In the genomic region with DNA sequence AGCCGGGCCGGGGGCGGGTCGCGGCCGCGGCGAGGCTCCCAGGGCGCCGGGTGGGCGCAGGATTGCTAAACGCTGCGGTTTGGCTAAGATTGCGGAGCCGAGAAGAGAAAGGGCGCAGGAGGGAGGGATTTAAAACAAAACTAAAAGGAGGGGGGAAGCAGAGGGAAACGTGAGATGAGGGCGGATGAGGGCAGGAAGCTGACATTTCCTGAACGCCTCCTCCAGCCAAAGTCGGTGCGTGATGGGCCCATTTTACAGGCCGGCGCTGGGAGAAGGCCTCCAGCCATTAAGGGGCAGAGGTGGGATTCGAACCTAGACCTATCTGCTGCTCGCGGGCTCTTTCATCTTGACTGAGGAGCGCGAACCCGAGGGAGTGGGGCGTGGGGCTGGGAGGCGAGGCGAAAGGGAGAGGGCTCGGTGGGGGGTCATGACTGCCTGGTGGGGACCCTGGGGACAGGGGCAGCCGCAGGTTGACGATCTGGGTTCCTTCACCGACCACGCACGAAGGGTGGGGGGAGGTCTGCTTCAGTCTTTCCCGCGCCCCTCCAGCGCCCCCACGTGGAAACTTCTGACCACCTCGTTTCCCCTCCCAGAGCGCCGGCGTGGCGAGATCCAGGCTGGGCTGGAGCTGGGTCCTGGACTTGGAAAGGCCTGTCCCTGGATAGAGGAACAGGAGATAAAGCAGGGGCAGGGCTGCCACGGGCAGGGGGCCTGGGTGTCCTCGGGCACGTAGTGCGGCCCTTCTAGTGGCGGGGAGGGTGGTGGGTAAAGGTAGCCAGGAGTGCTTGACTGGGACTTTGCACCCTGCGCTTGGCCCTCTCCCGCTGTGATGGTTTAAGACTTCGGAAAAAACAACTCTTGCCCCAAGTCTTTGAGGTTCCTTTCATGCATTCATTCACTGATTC, we compare ENCODE assay signal across 1 cellular context.
TF ChIP-seq lines count a peak whose summit lies in the region.

No MANE protein-coding gene starts in this region.

TF ChIP-seq in GM12878, 131 proteins besides CTCF, POLR2A, EP300 and RAD21:
- TF ChIP-seq ZNF217 (IDR thresholded peaks at IDR 0.05): peak; percentile 30; the same call in 1 of the 2 replicates
- TF ChIP-seq POLR2AphosphoS5 (IDR thresholded peaks at IDR 0.05; ENCODE audit: low read length): no peak
- TF ChIP-seq, protein P1, sequence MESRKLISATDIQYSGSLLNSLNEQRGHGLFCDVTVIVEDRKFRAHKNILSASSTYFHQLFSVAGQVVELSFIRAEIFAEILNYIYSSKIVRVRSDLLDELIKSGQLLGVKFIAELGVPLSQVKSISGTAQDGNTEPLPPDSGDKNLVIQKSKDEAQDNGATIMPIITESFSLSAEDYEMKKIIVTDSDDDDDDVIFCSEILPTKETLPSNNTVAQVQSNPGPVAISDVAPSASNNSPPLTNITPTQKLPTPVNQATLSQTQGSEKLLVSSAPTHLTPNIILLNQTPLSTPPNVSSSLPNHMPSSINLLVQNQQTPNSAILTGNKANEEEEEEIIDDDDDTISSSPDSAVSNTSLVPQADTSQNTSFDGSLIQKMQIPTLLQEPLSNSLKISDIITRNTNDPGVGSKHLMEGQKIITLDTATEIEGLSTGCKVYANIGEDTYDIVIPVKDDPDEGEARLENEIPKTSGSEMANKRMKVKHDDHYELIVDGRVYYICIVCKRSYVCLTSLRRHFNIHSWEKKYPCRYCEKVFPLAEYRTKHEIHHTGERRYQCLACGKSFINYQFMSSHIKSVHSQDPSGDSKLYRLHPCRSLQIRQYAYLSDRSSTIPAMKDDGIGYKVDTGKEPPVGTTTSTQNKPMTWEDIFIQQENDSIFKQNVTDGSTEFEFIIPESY (IDR thresholded peaks at IDR 0.05): no peak
- no peak for TF ChIP-seq GABPA (IDR thresholded peaks at IDR 0.05; ENCODE audit: low read depth)
- TF ChIP-seq, protein P2, sequence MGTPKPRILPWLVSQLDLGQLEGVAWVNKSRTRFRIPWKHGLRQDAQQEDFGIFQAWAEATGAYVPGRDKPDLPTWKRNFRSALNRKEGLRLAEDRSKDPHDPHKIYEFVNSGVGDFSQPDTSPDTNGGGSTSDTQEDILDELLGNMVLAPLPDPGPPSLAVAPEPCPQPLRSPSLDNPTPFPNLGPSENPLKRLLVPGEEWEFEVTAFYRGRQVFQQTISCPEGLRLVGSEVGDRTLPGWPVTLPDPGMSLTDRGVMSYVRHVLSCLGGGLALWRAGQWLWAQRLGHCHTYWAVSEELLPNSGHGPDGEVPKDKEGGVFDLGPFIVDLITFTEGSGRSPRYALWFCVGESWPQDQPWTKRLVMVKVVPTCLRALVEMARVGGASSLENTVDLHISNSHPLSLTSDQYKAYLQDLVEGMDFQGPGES (IDR thresholded peaks at IDR 0.05): no peak
- TF ChIP-seq, protein P3, sequence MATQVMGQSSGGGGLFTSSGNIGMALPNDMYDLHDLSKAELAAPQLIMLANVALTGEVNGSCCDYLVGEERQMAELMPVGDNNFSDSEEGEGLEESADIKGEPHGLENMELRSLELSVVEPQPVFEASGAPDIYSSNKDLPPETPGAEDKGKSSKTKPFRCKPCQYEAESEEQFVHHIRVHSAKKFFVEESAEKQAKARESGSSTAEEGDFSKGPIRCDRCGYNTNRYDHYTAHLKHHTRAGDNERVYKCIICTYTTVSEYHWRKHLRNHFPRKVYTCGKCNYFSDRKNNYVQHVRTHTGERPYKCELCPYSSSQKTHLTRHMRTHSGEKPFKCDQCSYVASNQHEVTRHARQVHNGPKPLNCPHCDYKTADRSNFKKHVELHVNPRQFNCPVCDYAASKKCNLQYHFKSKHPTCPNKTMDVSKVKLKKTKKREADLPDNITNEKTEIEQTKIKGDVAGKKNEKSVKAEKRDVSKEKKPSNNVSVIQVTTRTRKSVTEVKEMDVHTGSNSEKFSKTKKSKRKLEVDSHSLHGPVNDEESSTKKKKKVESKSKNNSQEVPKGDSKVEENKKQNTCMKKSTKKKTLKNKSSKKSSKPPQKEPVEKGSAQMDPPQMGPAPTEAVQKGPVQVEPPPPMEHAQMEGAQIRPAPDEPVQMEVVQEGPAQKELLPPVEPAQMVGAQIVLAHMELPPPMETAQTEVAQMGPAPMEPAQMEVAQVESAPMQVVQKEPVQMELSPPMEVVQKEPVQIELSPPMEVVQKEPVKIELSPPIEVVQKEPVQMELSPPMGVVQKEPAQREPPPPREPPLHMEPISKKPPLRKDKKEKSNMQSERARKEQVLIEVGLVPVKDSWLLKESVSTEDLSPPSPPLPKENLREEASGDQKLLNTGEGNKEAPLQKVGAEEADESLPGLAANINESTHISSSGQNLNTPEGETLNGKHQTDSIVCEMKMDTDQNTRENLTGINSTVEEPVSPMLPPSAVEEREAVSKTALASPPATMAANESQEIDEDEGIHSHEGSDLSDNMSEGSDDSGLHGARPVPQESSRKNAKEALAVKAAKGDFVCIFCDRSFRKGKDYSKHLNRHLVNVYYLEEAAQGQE (IDR thresholded peaks at IDR 0.05; ENCODE audit: low read depth, low read length): no peak
- TF ChIP-seq HCFC1 (IDR thresholded peaks at IDR 0.05; ENCODE audit: low read length): no peak
- TF ChIP-seq CBX5 (IDR thresholded peaks at IDR 0.05; ENCODE audit: low read depth): no peak
- 0 out of 2 replicates have a peak, but pooled peaks have one; percentile 29 for TF ChIP-seq CREB1 (IDR thresholded peaks at IDR 0.05; ENCODE audit: low read depth)
- TF ChIP-seq, protein P4, sequence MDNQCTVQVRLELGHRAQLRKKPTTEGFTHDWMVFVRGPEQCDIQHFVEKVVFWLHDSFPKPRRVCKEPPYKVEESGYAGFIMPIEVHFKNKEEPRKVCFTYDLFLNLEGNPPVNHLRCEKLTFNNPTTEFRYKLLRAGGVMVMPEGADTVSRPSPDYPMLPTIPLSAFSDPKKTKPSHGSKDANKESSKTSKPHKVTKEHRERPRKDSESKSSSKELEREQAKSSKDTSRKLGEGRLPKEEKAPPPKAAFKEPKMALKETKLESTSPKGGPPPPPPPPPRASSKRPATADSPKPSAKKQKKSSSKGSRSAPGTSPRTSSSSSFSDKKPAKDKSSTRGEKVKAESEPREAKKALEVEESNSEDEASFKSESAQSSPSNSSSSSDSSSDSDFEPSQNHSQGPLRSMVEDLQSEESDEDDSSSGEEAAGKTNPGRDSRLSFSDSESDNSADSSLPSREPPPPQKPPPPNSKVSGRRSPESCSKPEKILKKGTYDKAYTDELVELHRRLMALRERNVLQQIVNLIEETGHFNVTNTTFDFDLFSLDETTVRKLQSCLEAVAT (IDR thresholded peaks at IDR 0.05): 0 out of 2 replicates have a peak, but pooled peaks have one; percentile 14
- TF ChIP-seq IKZF2 (IDR thresholded peaks at IDR 0.05): no peak
- no peak for TF ChIP-seq YY1 (IDR thresholded peaks at IDR 0.05; ENCODE audit: low read depth, low read length)
- TF ChIP-seq, protein P5, sequence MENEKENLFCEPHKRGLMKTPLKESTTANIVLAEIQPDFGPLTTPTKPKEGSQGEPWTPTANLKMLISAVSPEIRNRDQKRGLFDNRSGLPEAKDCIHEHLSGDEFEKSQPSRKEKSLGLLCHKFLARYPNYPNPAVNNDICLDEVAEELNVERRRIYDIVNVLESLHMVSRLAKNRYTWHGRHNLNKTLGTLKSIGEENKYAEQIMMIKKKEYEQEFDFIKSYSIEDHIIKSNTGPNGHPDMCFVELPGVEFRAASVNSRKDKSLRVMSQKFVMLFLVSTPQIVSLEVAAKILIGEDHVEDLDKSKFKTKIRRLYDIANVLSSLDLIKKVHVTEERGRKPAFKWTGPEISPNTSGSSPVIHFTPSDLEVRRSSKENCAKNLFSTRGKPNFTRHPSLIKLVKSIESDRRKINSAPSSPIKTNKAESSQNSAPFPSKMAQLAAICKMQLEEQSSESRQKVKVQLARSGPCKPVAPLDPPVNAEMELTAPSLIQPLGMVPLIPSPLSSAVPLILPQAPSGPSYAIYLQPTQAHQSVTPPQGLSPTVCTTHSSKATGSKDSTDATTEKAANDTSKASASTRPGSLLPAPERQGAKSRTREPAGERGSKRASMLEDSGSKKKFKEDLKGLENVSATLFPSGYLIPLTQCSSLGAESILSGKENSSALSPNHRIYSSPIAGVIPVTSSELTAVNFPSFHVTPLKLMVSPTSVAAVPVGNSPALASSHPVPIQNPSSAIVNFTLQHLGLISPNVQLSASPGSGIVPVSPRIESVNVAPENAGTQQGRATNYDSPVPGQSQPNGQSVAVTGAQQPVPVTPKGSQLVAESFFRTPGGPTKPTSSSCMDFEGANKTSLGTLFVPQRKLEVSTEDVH (IDR thresholded peaks at IDR 0.05; ENCODE audit: low read depth, partially characterized antibody): peak; percentile 53
- no peak for TF ChIP-seq DPF2 (IDR thresholded peaks at IDR 0.05)
- TF ChIP-seq RUNX3 (IDR thresholded peaks at IDR 0.05; ENCODE audit: low read length): 0 out of 2 replicates have a peak, but pooled peaks have one; percentile 13
- TF ChIP-seq PML (IDR thresholded peaks at IDR 0.05; ENCODE audit: low read length): no peak
- TF ChIP-seq, protein P6, sequence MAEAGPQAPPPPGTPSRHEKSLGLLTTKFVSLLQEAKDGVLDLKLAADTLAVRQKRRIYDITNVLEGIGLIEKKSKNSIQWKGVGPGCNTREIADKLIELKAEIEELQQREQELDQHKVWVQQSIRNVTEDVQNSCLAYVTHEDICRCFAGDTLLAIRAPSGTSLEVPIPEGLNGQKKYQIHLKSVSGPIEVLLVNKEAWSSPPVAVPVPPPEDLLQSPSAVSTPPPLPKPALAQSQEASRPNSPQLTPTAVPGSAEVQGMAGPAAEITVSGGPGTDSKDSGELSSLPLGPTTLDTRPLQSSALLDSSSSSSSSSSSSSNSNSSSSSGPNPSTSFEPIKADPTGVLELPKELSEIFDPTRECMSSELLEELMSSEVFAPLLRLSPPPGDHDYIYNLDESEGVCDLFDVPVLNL (IDR thresholded peaks at IDR 0.05; ENCODE audit: low read depth, low read length): no peak
- TF ChIP-seq EZH2 (IDR thresholded peaks at IDR 0.05; ENCODE audit: borderline replicate concordance, control insufficient read depth, low read depth, low read length): no peak
- TF ChIP-seq, protein P7, sequence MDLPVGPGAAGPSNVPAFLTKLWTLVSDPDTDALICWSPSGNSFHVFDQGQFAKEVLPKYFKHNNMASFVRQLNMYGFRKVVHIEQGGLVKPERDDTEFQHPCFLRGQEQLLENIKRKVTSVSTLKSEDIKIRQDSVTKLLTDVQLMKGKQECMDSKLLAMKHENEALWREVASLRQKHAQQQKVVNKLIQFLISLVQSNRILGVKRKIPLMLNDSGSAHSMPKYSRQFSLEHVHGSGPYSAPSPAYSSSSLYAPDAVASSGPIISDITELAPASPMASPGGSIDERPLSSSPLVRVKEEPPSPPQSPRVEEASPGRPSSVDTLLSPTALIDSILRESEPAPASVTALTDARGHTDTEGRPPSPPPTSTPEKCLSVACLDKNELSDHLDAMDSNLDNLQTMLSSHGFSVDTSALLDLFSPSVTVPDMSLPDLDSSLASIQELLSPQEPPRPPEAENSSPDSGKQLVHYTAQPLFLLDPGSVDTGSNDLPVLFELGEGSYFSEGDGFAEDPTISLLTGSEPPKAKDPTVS (IDR thresholded peaks at IDR 0.05; ENCODE audit: low read depth, low read length): no peak
- TF ChIP-seq ASH2L (IDR thresholded peaks at IDR 0.05; ENCODE audit: borderline replicate concordance, low read depth): no peak
- 0 out of 2 replicates have a peak, but pooled peaks have one; percentile 26 for TF ChIP-seq GATAD2B (conservative IDR thresholded peaks at IDR 0.05; ENCODE audit: low read depth)
- 0 out of 2 replicates have a peak, but pooled peaks have one; percentile 10 for TF ChIP-seq MTA2 (IDR thresholded peaks at IDR 0.05; ENCODE audit: low read depth)
- TF ChIP-seq NR2F1 (conservative IDR thresholded peaks at IDR 0.05): no peak
- TF ChIP-seq BHLHE40 (IDR thresholded peaks at IDR 0.05; ENCODE audit: borderline replicate concordance in 1 of 2, low read depth in 2 of 2, low read length in 1 of 2): peak; percentile 47 to 64; a peak in 3 of 4 replicates
- peak; percentile 16 for TF ChIP-seq MEF2B (IDR thresholded peaks at IDR 0.05; ENCODE audit: partially characterized antibody, poor library complexity, severe bottlenecking)
- TF ChIP-seq NFYA (IDR thresholded peaks at IDR 0.05; ENCODE audit: borderline replicate concordance, low read depth, low read length): no peak
- TF ChIP-seq HDGF (IDR thresholded peaks at IDR 0.05): no peak
- peak; percentile 31; the same call in 1 of the 2 replicates for TF ChIP-seq SMC3 (IDR thresholded peaks at IDR 0.05; ENCODE audit: borderline replicate concordance, low read length)
- TF ChIP-seq NBN (IDR thresholded peaks at IDR 0.05): 0 out of 2 replicates have a peak, but pooled peaks have one; percentile 31
- no peak for TF ChIP-seq RELA (IDR thresholded peaks at IDR 0.05; ENCODE audit: borderline replicate concordance, partially characterized antibody)
- TF ChIP-seq, protein P8, sequence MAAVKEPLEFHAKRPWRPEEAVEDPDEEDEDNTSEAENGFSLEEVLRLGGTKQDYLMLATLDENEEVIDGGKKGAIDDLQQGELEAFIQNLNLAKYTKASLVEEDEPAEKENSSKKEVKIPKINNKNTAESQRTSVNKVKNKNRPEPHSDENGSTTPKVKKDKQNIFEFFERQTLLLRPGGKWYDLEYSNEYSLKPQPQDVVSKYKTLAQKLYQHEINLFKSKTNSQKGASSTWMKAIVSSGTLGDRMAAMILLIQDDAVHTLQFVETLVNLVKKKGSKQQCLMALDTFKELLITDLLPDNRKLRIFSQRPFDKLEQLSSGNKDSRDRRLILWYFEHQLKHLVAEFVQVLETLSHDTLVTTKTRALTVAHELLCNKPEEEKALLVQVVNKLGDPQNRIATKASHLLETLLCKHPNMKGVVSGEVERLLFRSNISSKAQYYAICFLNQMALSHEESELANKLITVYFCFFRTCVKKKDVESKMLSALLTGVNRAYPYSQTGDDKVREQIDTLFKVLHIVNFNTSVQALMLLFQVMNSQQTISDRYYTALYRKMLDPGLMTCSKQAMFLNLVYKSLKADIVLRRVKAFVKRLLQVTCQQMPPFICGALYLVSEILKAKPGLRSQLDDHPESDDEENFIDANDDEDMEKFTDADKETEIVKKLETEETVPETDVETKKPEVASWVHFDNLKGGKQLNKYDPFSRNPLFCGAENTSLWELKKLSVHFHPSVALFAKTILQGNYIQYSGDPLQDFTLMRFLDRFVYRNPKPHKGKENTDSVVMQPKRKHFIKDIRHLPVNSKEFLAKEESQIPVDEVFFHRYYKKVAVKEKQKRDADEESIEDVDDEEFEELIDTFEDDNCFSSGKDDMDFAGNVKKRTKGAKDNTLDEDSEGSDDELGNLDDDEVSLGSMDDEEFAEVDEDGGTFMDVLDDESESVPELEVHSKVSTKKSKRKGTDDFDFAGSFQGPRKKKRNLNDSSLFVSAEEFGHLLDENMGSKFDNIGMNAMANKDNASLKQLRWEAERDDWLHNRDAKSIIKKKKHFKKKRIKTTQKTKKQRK (IDR thresholded peaks at IDR 0.05; ENCODE audit: low read depth, low read length): no peak
